25 cellular contexts compared by ENCODE assay signal in the genomic region with DNA sequence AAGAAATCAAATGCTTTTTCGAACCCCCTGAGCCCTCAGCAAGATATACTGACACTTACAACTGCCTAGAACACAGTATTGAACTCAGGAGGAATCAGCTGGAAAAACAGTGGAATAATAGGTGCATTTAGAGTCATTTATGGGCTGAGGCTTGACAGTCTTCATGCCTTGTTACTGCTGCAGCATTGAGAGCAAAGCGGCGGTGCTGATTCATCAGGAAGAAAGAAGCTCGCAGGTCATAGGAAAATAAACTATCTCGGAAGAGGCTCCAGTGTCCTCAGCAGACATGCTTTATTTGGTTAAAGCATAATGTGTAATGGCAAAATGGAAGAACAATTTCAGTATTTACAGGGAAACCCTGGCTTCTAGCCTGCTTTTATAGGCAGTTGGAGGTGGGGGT. TPM values are rescaled to one million over a fixed set of nuclear protein-coding genes. Genes with fewer than 3 reads are reported as not detected.
DNase-seq lines count a peak whose midpoint lies in the region; ATAC-seq and TF ChIP-seq lines count a peak whose summit lies in the region.
"Had no signal": no experiment of that assay in that cellular context is flagged by ENCODE, and none has a peak within 500 bp of the region (broad histone marks: within the 10 kb centered on the region; RNA-seq: fewer than 3 reads in every experiment).

No MANE protein-coding gene starts in this region.

- no peaks in the 10 kb centered on the region for H4K20me1 ChIP-seq in mammary epithelial cell (ENCODE audit: insufficient read depth, low read length)

- H3K27me3 ChIP-seq in neuron (ENCODE audit: insufficient read depth, low read length) (no peaks in the 10 kb centered on the region), mammary epithelial cell (ENCODE audit: insufficient read depth, low read length) (peaks cover 4% of the 10 kb centered on the region)

- no peak overlapping the region for H3K4me2 ChIP-seq in mammary epithelial cell (ENCODE audit: insufficient read depth, low read depth, low read length)

- CTCF ChIA-PET in mammary epithelial cell (lab: Charles Lee; ENCODE audit: low non-redundant PET): no interaction called here
- CTCF ChIA-PET in HEK293T (lab: Yijun Ruan, JAX): no interaction called here

- in situ Hi-C loops in mammary epithelial cell (cut with MboI; ENCODE audit: low sequenced_read_pairs in 2 of 2): no loop called here

- H3K4me1 ChIP-seq in neuron (ENCODE audit: insufficient read depth, low read length) (peaks cover 56% of the 10 kb centered on the region), mammary epithelial cell (ENCODE audit: insufficient read depth, low read length) (no peaks in the 10 kb centered on the region)
- H3K4me1 ChIP-seq: left lung, SJCRH30 had no signal

- WGBS in mammary epithelial cell (ENCODE audit: low coverage, missing lambda C conversion rate): 87% methylated on average over 5 of the region's 5 CpGs

- H3K9me3 ChIP-seq in neuron (ENCODE audit: low read length) (no peaks in the 10 kb centered on the region), mammary epithelial cell (replicated peaks; ENCODE audit: insufficient read depth, low read length) (no peaks in the 10 kb centered on the region)
- H3K9me3 ChIP-seq: left lung, neutrophil, SJCRH30, tibial artery had no signal

- POLR2A ChIA-PET in HEK293T (lab: Yijun Ruan, JAX): interaction anchor here (0.9 kb wide), 1 partner anchor 9 kb away, joined by 3 read pairs; no protein-coding TSS in a partner anchor

- H3K4me3 ChIP-seq in WI38 (ENCODE audit: low read depth, low read length): peak overlapping the region; percentile 20
- no peak overlapping the region for H3K4me3 ChIP-seq in foreskin fibroblast (ENCODE audit: low read depth in 1 of 2, low read length in 2 of 2)
- H3K4me3 ChIP-seq in neuron (ENCODE audit: low read length): peak overlapping the region; percentile 32
- H3K4me3 ChIP-seq in mammary epithelial cell (replicated peaks in 1 of 3; ENCODE audit: insufficient read depth in 1 of 3, low read depth in 2 of 3, low read length in 3 of 3): no peak overlapping the region
- H3K4me3 ChIP-seq: GM12878, left lung, SJCRH30, tibial artery had no signal

- ATAC-seq in HG03097 (IDR thresholded peaks at IDR 0.05; ENCODE audit: low FRiP score, unreplicated experiment): no peak
- ATAC-seq: activated naive CD4-positive, alpha-beta T cell treated with anti-CD3 and anti-CD28 coated beads, Interleukin-2, amount 50 U/mL, for 72 hours; activated T-helper 17 cell treated with anti-CD3 and anti-CD28 coated beads, Interleukin-2, amount 50 U/mL, for 72 hours; GM12878; left lung; Panc1 had no signal

- BruUV-seq in mammary epithelial cell (replicated peaks; lab: Mats Ljungman, UMichigan): no TSS peak

- H2AFZ ChIP-seq in neuron (ENCODE audit: low read depth, low read length) (peak overlapping the region; percentile 21), mammary epithelial cell (ENCODE audit: low read depth, low read length) (no peak overlapping the region)

- H3K36me3 ChIP-seq in neuron (ENCODE audit: insufficient read depth, low read length): no peaks in the 10 kb centered on the region
- H3K36me3 ChIP-seq in mammary epithelial cell (ENCODE audit: insufficient read depth, low read length): no peaks in the 10 kb centered on the region
- H3K36me3 ChIP-seq: left lung, neutrophil, SJCRH30, tibial artery had no signal

- dilution Hi-C loops in mammary epithelial cell (cut with HindIII; ENCODE audit: low sequenced_read_pairs): no loop called here

- H3K79me2 ChIP-seq in mammary epithelial cell (ENCODE audit: insufficient read depth, low read length): no peaks in the 10 kb centered on the region

- DNase-seq in Daoy (ENCODE audit: low read depth) (peak; percentile 6), foreskin fibroblast (peak; percentile 10 to 45), mammary epithelial cell (no peak), HEK293T (ENCODE audit: extremely low spot score) (no peak), NCI-H1930 (lab: John Stamatoyannopoulos, UW) (no peak)
- DNase-seq: activated CD4-positive, alpha-beta T cell treated with anti-CD3 and anti-CD28 coated beads, Interleukin-2, amount 50 U/mL, for 1 hour; activated CD8-positive, alpha-beta memory T cell treated with anti-CD3 and anti-CD28 coated beads, Interleukin-2, amount 50 U/mL, for 4 hours; aorta; DMS53; left lung; NCI-H1048; NCI-H2029; NCI-H510A; SJCRH30; stimulated activated CD4-positive, alpha-beta T cell treated with anti-CD3 and anti-CD28 coated beads, Interleukin-4, amount 100 ng/mL, for 4 hours; tibial artery had no signal

- intact Hi-C loops in mammary epithelial cell (cut with micrococcal nuclease): no loop called here

- H3K9ac ChIP-seq in mammary epithelial cell (ENCODE audit: insufficient read depth, low read length): no peak overlapping the region

- TF ChIP-seq CTCF in WI38 (IDR thresholded peaks at IDR 0.05; ENCODE audit: low read depth, low read length) (no peak), foreskin fibroblast (IDR thresholded peaks at IDR 0.05; ENCODE audit: low read depth, low read length) (no peak), mammary epithelial cell (conservative IDR thresholded peaks at IDR 0.05 in 1 of 2, IDR thresholded peaks at IDR 0.05 in 1 of 2; ENCODE audit: extremely low read depth in 1 of 2, insufficient read depth in 1 of 2, low read depth in 1 of 2, low read length in 2 of 2) (no peak)

- no peak overlapping the region for H3K27ac ChIP-seq in mammary epithelial cell (ENCODE audit: insufficient read depth, low read depth, low read length)
- H3K27ac ChIP-seq: left lung, neutrophil, SJCRH30, tibial artery, VCaP had no signal

TF ChIP-seq in HEK293T, 16 proteins besides CTCF, POLR2A, EP300 and RAD21:
- TF ChIP-seq LEF1 (IDR thresholded peaks at IDR 0.05; ENCODE audit: borderline replicate concordance): no peak
- no peak for TF ChIP-seq FOXK2 (IDR thresholded peaks at IDR 0.05)
- TF ChIP-seq CTBP1 (IDR thresholded peaks at IDR 0.05; ENCODE audit: borderline replicate concordance): no peak
- no peak for TF ChIP-seq SUZ12 (IDR thresholded peaks at IDR 0.05)
- TF ChIP-seq HDGF (IDR thresholded peaks at IDR 0.05; ENCODE audit: borderline replicate concordance): no peak
- no peak for TF ChIP-seq ZNF384 (IDR thresholded peaks at IDR 0.05)
- TF ChIP-seq BHLHE40 (IDR thresholded peaks at IDR 0.05; ENCODE audit: borderline replicate concordance): no peak

RNA-seq across cellular contexts. Expression of gene NEO1, which starts 30.1 kb away (rescaled TPM):
- 14.5 and 18.1 TPM in 2 replicates for total RNA-seq in Daoy (2014; rRNA removed; shearing (Covaris generic))
- 10 to 100 TPM; 17.0 to 23.3 TPM for total RNA-seq in mammary epithelial cell
- polyA plus RNA-seq in mammary epithelial cell: 9.7 TPM
- polyA minus RNA-seq in mammary epithelial cell: 35.4 TPM

Comparison
In these comparisons a context has a peak if more than half of its experiments do, and no peak if none do; other contexts are left out.
1. DNase-seq: peak in Daoy (single experiment) and foreskin fibroblast (2 of 2); none in mammary epithelial cell (single experiment), HEK293T (single experiment) and NCI-H1930 (0 of 2).
2. H3K4me3 ChIP-seq: peak in WI38 (single experiment) and neuron (single experiment); none in foreskin fibroblast (0 of 2) and mammary epithelial cell (0 of 3).